1 cellular context compared by ENCODE assay signal in the genomic region with DNA sequence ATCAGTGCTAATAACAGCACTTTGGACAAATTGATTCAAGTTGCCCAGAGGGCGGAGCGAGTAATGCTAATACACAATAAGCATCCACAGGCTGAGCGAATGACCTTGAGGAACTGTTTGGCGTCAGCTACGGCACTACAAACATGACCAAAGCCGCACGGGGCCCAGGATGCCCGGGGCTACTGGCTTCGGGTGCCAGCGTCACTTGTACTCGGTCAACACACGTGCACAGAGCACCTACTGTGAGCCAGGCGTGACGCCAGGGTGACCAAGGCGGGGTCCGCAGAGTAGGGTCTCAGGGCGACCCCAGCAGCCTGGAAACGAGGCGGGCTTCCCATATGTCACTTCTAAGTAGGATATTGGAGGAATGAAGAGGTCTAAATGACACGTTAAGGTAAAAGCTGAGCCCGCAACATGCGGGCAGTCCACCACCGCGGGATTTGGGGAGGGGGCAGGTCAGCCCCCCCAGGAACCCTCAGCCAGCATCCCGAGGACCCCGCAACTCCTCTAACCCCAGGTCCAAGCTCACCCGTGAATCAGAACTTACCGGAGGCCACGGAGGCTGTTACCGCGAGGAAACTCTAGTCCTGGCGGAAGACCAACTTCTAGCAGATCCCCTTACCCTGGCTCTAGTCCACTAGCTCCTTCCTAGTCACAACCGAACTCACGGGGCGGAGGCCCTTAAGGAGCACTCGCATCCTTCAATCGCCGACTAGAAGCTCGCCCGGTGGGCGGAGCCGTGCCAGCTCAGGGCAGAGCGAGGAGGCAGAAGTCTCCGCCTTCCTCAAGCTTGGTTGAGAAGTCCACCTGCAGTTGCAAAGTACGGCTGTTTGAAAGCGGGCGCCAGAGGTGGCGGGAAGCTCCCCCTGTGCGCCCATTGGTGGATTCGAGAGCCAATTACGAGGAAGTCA.
A peak's percentile ranks its signal among the peaks of the same experiment; 100 is the strongest.
TF ChIP-seq lines count a peak whose summit lies in the region.

A gene with protein sequence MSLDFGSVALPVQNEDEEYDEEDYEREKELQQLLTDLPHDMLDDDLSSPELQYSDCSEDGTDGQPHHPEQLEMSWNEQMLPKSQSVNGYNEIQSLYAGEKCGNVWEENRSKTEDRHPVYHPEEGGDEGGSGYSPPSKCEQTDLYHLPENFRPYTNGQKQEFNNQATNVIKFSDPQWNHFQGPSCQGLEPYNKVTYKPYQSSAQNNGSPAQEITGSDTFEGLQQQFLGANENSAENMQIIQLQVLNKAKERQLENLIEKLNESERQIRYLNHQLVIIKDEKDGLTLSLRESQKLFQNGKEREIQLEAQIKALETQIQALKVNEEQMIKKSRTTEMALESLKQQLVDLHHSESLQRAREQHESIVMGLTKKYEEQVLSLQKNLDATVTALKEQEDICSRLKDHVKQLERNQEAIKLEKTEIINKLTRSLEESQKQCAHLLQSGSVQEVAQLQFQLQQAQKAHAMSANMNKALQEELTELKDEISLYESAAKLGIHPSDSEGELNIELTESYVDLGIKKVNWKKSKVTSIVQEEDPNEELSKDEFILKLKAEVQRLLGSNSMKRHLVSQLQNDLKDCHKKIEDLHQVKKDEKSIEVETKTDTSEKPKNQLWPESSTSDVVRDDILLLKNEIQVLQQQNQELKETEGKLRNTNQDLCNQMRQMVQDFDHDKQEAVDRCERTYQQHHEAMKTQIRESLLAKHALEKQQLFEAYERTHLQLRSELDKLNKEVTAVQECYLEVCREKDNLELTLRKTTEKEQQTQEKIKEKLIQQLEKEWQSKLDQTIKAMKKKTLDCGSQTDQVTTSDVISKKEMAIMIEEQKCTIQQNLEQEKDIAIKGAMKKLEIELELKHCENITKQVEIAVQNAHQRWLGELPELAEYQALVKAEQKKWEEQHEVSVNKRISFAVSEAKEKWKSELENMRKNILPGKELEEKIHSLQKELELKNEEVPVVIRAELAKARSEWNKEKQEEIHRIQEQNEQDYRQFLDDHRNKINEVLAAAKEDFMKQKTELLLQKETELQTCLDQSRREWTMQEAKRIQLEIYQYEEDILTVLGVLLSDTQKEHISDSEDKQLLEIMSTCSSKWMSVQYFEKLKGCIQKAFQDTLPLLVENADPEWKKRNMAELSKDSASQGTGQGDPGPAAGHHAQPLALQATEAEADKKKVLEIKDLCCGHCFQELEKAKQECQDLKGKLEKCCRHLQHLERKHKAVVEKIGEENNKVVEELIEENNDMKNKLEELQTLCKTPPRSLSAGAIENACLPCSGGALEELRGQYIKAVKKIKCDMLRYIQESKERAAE (N-terminal part only) (minus strand): TSS at position 656 of the 911 bp plus-strand sequence. CDS start 5,420 bp downstream, outside the sequence.

TF ChIP-seq in HepG2, 621 proteins besides CTCF, POLR2A, EP300 and RAD21 (continued from another document and continues in another):
- TF ChIP-seq, protein P1, sequence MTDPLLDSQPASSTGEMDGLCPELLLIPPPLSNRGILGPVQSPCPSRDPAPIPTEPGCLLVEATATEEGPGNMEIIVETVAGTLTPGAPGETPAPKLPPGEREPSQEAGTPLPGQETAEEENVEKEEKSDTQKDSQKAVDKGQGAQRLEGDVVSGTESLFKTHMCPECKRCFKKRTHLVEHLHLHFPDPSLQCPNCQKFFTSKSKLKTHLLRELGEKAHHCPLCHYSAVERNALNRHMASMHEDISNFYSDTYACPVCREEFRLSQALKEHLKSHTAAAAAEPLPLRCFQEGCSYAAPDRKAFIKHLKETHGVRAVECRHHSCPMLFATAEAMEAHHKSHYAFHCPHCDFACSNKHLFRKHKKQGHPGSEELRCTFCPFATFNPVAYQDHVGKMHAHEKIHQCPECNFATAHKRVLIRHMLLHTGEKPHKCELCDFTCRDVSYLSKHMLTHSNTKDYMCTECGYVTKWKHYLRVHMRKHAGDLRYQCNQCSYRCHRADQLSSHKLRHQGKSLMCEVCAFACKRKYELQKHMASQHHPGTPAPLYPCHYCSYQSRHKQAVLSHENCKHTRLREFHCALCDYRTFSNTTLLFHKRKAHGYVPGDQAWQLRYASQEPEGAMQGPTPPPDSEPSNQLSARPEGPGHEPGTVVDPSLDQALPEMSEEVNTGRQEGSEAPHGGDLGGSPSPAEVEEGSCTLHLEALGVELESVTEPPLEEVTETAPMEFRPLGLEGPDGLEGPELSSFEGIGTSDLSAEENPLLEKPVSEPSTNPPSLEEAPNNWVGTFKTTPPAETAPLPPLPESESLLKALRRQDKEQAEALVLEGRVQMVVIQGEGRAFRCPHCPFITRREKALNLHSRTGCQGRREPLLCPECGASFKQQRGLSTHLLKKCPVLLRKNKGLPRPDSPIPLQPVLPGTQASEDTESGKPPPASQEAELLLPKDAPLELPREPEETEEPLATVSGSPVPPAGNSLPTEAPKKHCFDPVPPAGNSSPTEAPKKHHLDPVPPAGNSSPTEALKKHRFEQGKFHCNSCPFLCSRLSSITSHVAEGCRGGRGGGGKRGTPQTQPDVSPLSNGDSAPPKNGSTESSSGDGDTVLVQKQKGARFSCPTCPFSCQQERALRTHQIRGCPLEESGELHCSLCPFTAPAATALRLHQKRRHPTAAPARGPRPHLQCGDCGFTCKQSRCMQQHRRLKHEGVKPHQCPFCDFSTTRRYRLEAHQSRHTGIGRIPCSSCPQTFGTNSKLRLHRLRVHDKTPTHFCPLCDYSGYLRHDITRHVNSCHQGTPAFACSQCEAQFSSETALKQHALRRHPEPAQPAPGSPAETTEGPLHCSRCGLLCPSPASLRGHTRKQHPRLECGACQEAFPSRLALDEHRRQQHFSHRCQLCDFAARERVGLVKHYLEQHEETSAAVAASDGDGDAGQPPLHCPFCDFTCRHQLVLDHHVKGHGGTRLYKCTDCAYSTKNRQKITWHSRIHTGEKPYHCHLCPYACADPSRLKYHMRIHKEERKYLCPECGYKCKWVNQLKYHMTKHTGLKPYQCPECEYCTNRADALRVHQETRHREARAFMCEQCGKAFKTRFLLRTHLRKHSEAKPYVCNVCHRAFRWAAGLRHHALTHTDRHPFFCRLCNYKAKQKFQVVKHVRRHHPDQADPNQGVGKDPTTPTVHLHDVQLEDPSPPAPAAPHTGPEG (CRISPR knock-in tag; IDR thresholded peaks at IDR 0.05), result peak; percentile 12; the same call in 1 of the 2 replicates
- TF ChIP-seq, protein P2, sequence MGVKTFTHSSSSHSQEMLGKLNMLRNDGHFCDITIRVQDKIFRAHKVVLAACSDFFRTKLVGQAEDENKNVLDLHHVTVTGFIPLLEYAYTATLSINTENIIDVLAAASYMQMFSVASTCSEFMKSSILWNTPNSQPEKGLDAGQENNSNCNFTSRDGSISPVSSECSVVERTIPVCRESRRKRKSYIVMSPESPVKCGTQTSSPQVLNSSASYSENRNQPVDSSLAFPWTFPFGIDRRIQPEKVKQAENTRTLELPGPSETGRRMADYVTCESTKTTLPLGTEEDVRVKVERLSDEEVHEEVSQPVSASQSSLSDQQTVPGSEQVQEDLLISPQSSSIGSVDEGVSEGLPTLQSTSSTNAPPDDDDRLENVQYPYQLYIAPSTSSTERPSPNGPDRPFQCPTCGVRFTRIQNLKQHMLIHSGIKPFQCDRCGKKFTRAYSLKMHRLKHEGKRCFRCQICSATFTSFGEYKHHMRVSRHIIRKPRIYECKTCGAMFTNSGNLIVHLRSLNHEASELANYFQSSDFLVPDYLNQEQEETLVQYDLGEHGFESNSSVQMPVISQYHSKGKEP (CRISPR knock-in tag; IDR thresholded peaks at IDR 0.05), result no peak
- TF ChIP-seq JDP2 (CRISPR knock-in tag; IDR thresholded peaks at IDR 0.05; ENCODE audit: borderline replicate concordance), result no peak
- TF ChIP-seq ATF1 (CRISPR knock-in tag; IDR thresholded peaks at IDR 0.05), result peak; percentile 84
- TF ChIP-seq ZBTB7B (CRISPR knock-in tag; IDR thresholded peaks at IDR 0.05), result no peak
- TF ChIP-seq NR1H2 (CRISPR knock-in tag; IDR thresholded peaks at IDR 0.05; ENCODE audit: borderline replicate concordance, low read depth), result no peak
- TF ChIP-seq PPARG (CRISPR knock-in tag; conservative IDR thresholded peaks at IDR 0.05), result no peak
- TF ChIP-seq, protein P3, sequence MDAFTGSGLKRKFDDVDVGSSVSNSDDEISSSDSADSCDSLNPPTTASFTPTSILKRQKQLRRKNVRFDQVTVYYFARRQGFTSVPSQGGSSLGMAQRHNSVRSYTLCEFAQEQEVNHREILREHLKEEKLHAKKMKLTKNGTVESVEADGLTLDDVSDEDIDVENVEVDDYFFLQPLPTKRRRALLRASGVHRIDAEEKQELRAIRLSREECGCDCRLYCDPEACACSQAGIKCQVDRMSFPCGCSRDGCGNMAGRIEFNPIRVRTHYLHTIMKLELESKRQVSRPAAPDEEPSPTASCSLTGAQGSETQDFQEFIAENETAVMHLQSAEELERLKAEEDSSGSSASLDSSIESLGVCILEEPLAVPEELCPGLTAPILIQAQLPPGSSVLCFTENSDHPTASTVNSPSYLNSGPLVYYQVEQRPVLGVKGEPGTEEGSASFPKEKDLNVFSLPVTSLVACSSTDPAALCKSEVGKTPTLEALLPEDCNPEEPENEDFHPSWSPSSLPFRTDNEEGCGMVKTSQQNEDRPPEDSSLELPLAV (CRISPR knock-in tag; conservative IDR thresholded peaks at IDR 0.05; ENCODE audit: low read depth), result no peak
- TF ChIP-seq ZNF629 (CRISPR knock-in tag; conservative IDR thresholded peaks at IDR 0.05), result no peak
- no peak for TF ChIP-seq RORA (CRISPR knock-in tag; IDR thresholded peaks at IDR 0.05)
- TF ChIP-seq, protein P4, sequence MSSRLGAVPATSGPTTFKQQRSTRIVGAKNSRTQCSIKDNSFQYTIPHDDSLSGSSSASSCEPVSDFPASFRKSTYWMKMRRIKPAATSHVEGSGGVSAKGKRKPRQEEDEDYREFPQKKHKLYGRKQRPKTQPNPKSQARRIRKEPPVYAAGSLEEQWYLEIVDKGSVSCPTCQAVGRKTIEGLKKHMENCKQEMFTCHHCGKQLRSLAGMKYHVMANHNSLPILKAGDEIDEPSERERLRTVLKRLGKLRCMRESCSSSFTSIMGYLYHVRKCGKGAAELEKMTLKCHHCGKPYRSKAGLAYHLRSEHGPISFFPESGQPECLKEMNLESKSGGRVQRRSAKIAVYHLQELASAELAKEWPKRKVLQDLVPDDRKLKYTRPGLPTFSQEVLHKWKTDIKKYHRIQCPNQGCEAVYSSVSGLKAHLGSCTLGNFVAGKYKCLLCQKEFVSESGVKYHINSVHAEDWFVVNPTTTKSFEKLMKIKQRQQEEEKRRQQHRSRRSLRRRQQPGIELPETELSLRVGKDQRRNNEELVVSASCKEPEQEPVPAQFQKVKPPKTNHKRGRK (CRISPR knock-in tag; IDR thresholded peaks at IDR 0.05), result no peak
- TF ChIP-seq, protein P5, sequence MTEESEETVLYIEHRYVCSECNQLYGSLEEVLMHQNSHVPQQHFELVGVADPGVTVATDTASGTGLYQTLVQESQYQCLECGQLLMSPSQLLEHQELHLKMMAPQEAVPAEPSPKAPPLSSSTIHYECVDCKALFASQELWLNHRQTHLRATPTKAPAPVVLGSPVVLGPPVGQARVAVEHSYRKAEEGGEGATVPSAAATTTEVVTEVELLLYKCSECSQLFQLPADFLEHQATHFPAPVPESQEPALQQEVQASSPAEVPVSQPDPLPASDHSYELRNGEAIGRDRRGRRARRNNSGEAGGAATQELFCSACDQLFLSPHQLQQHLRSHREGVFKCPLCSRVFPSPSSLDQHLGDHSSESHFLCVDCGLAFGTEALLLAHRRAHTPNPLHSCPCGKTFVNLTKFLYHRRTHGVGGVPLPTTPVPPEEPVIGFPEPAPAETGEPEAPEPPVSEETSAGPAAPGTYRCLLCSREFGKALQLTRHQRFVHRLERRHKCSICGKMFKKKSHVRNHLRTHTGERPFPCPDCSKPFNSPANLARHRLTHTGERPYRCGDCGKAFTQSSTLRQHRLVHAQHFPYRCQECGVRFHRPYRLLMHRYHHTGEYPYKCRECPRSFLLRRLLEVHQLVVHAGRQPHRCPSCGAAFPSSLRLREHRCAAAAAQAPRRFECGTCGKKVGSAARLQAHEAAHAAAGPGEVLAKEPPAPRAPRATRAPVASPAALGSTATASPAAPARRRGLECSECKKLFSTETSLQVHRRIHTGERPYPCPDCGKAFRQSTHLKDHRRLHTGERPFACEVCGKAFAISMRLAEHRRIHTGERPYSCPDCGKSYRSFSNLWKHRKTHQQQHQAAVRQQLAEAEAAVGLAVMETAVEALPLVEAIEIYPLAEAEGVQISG (CRISPR knock-in tag; IDR thresholded peaks at IDR 0.05), result peak; percentile 51; the same call in 1 of the 2 replicates
- TF ChIP-seq, protein P6, sequence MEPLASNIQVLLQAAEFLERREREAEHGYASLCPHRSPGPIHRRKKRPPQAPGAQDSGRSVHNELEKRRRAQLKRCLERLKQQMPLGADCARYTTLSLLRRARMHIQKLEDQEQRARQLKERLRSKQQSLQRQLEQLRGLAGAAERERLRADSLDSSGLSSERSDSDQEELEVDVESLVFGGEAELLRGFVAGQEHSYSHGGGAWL (CRISPR knock-in tag; IDR thresholded peaks at IDR 0.05), result no peak
- no peak for TF ChIP-seq ZNF180 (CRISPR knock-in tag; IDR thresholded peaks at IDR 0.05; ENCODE audit: borderline replicate concordance, low read depth)
- 0 out of 2 replicates have a peak, but pooled peaks have one; percentile 38 for TF ChIP-seq SMYD3 (CRISPR knock-in tag; IDR thresholded peaks at IDR 0.05)
- TF ChIP-seq DMAP1 (CRISPR knock-in tag; IDR thresholded peaks at IDR 0.05), result peak; percentile 52
- no peak for TF ChIP-seq ZNF83 (CRISPR knock-in tag; IDR thresholded peaks at IDR 0.05; ENCODE audit: borderline replicate concordance)
- TF ChIP-seq, protein P7, sequence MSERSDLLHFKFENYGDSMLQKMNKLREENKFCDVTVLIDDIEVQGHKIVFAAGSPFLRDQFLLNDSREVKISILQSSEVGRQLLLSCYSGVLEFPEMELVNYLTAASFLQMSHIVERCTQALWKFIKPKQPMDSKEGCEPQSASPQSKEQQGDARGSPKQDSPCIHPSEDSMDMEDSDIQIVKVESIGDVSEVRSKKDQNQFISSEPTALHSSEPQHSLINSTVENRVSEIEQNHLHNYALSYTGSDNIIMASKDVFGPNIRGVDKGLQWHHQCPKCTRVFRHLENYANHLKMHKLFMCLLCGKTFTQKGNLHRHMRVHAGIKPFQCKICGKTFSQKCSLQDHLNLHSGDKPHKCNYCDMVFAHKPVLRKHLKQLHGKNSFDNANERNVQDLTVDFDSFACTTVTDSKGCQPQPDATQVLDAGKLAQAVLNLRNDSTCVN (CRISPR knock-in tag; IDR thresholded peaks at IDR 0.05; ENCODE audit: borderline replicate concordance), result peak; percentile 36; the same call in 1 of the 2 replicates
- TF ChIP-seq JUNB (CRISPR knock-in tag; IDR thresholded peaks at IDR 0.05; ENCODE audit: borderline replicate concordance), result no peak
- TF ChIP-seq FOXP1 (IDR thresholded peaks at IDR 0.05), result no peak
- no peak for TF ChIP-seq FOXP1 (CRISPR knock-in tag; IDR thresholded peaks at IDR 0.05)
- no peak for TF ChIP-seq MTA3 (CRISPR knock-in tag; IDR thresholded peaks at IDR 0.05)
- TF ChIP-seq NFATC3 (CRISPR knock-in tag; IDR thresholded peaks at IDR 0.05), result no peak
- no peak; the same call in 1 of the 2 replicates for TF ChIP-seq ZNF431 (CRISPR knock-in tag; IDR thresholded peaks at IDR 0.05; ENCODE audit: borderline replicate concordance, low read depth)
- TF ChIP-seq SRSF1 (optimal IDR thresholded peaks at IDR 0.05; ENCODE audit: low read depth, low read length), result no peak
- no peak for TF ChIP-seq ZNF24 (IDR thresholded peaks at IDR 0.05)
- 0 out of 2 replicates have a peak, but pooled peaks have one; percentile 13 for TF ChIP-seq ISL2 (CRISPR knock-in tag; IDR thresholded peaks at IDR 0.05)
- peak; percentile 56; the same call in 1 of the 2 replicates for TF ChIP-seq MTA1 (CRISPR knock-in tag; IDR thresholded peaks at IDR 0.05; ENCODE audit: borderline replicate concordance)
- TF ChIP-seq ZBTB38 (CRISPR knock-in tag; IDR thresholded peaks at IDR 0.05), result no peak
- no peak for TF ChIP-seq HHEX (CRISPR knock-in tag; IDR thresholded peaks at IDR 0.05)
